8 cellular contexts compared by ENCODE assay signal in genomic region chr22:42343136-42343484, GRCh38.
DNase-seq lines count a peak whose midpoint lies in the region; ATAC-seq and TF ChIP-seq lines count a peak whose summit lies in the region.

No MANE protein-coding gene starts in this region.

- H3K9ac ChIP-seq in mucosa of stomach (ENCODE audit: low read length), result peak overlapping the region; percentile 12
- H3K9ac ChIP-seq in Karpas-422 (ENCODE audit: low read length), result no peak overlapping the region

- no peaks in the 10 kb centered on the region for H3K4me1 Mint-ChIP-seq in HFFc6 (ENCODE audit: low read depth)
- H3K4me1 Mint-ChIP-seq in activated naive CD8-positive, alpha-beta T cell treated with anti-CD3 and anti-CD28 coated beads for 36 hours, result peaks cover 15% of the 10 kb centered on the region

- H3K36me3 ChIP-seq in ACC112 (ENCODE audit: insufficient read depth, low read length) (no peaks in the 10 kb centered on the region), mucosa of stomach (ENCODE audit: control insufficient read depth, insufficient read depth, low read length) (no peaks in the 10 kb centered on the region), Karpas-422 (ENCODE audit: insufficient read depth, low read length) (no peaks in the 10 kb centered on the region)

- H3K27ac ChIP-seq in ACC112 (ENCODE audit: low read depth, low read length), result no peak overlapping the region
- no peak overlapping the region for H3K27ac ChIP-seq in Karpas-422 (ENCODE audit: low read length)

- H3K27me3 Mint-ChIP-seq in HFFc6 (ENCODE audit: insufficient read depth), result peaks cover 35% of the 10 kb centered on the region
- H3K27me3 Mint-ChIP-seq in activated naive CD8-positive, alpha-beta T cell treated with anti-CD3 and anti-CD28 coated beads for 36 hours, result no peaks in the 10 kb centered on the region

- peaks cover 10% of the 10 kb centered on the region for H4K20me1 ChIP-seq in Karpas-422 (ENCODE audit: insufficient read depth, low read depth, low read length)

- no peak overlapping the region for H2AFZ ChIP-seq in ACC112 (ENCODE audit: low read length, unreplicated experiment)
- H2AFZ ChIP-seq in Karpas-422 (ENCODE audit: low read length), result no peak overlapping the region

- peak overlapping the region; percentile 21; the same call in 1 of the 2 replicates for H3K4me3 Mint-ChIP-seq in HFFc6
- H3K4me3 Mint-ChIP-seq in activated naive CD8-positive, alpha-beta T cell treated with anti-CD3 and anti-CD28 coated beads for 36 hours, result peak overlapping the region; percentile 48

- H3K36me3 Mint-ChIP-seq in HFFc6 (ENCODE audit: low read depth), result no peaks in the 10 kb centered on the region
- no peaks in the 10 kb centered on the region for H3K36me3 Mint-ChIP-seq in activated naive CD8-positive, alpha-beta T cell treated with anti-CD3 and anti-CD28 coated beads for 36 hours

- no peak overlapping the region for H3K27ac Mint-ChIP-seq in HFFc6
- no peak overlapping the region for H3K27ac Mint-ChIP-seq in activated naive CD8-positive, alpha-beta T cell treated with anti-CD3 and anti-CD28 coated beads for 36 hours

- H3K4me3 ChIP-seq in ACC112 (ENCODE audit: low read depth, low read length) (peak overlapping the region; percentile 51; the same call in 1 of the 2 replicates), mucosa of stomach (ENCODE audit: low read length) (no peak overlapping the region), Karpas-422 (ENCODE audit: low read length) (no peak overlapping the region)

- TF ChIP-seq CTCF in HFFc6 (IDR thresholded peaks at IDR 0.05), result no peak

- no peaks in the 10 kb centered on the region for H3K4me1 ChIP-seq in ACC112 (ENCODE audit: control insufficient read depth, insufficient read depth, low read length, unreplicated experiment)
- H3K4me1 ChIP-seq in mucosa of stomach (ENCODE audit: control insufficient read depth, insufficient read depth, low read length), result peaks cover 9% of the 10 kb centered on the region
- no peaks in the 10 kb centered on the region for H3K4me1 ChIP-seq in Karpas-422 (ENCODE audit: low read length)

- no peaks in the 10 kb centered on the region for H3K9me2 ChIP-seq in Karpas-422 (replicated peaks; ENCODE audit: insufficient read depth, low read length)

- no peaks in the 10 kb centered on the region for H3K9me3 ChIP-seq in mucosa of stomach (ENCODE audit: control insufficient read depth, low read length)
- no peaks in the 10 kb centered on the region for H3K9me3 ChIP-seq in Karpas-422 (ENCODE audit: low read length)

- H3K79me2 ChIP-seq in ACC112 (ENCODE audit: control insufficient read depth, insufficient read depth, low read length, unreplicated experiment), result no peaks in the 10 kb centered on the region
- no peaks in the 10 kb centered on the region for H3K79me2 ChIP-seq in Karpas-422 (ENCODE audit: low read length)

- H3K27me3 ChIP-seq in ACC112 (ENCODE audit: insufficient read depth, low read length) (no peaks in the 10 kb centered on the region), mucosa of stomach (ENCODE audit: control insufficient read depth, insufficient read depth, low read length) (peaks cover 9% of the 10 kb centered on the region), Karpas-422 (ENCODE audit: low read length) (no peaks in the 10 kb centered on the region)

- H3K4me2 ChIP-seq in Karpas-422 (ENCODE audit: low read depth, low read length, poor library complexity, severe bottlenecking), result no peak overlapping the region

- no peaks in the 10 kb centered on the region for H3K9me3 Mint-ChIP-seq in HFFc6
- no peaks in the 10 kb centered on the region for H3K9me3 Mint-ChIP-seq in activated naive CD8-positive, alpha-beta T cell treated with anti-CD3 and anti-CD28 coated beads for 36 hours

- DNase-seq in HFFc6 (no peak), DMS153 (lab: John Stamatoyannopoulos, UW) (no peak), Karpas-422 (no peak), NCI-H526 treated with DMSO at 0.1 percent for 48 hours (lab: John Stamatoyannopoulos, UW) (no peak)
- DNase-seq in activated naive CD8-positive, alpha-beta T cell treated with anti-CD3 and anti-CD28 coated beads for 36 hours, result no peak

- ATAC-seq in HG03135 (IDR thresholded peaks at IDR 0.05; ENCODE audit: unreplicated experiment), result no peak
